Comparison of ENCODE assay signal across 8 cellular contexts in the genomic region with DNA sequence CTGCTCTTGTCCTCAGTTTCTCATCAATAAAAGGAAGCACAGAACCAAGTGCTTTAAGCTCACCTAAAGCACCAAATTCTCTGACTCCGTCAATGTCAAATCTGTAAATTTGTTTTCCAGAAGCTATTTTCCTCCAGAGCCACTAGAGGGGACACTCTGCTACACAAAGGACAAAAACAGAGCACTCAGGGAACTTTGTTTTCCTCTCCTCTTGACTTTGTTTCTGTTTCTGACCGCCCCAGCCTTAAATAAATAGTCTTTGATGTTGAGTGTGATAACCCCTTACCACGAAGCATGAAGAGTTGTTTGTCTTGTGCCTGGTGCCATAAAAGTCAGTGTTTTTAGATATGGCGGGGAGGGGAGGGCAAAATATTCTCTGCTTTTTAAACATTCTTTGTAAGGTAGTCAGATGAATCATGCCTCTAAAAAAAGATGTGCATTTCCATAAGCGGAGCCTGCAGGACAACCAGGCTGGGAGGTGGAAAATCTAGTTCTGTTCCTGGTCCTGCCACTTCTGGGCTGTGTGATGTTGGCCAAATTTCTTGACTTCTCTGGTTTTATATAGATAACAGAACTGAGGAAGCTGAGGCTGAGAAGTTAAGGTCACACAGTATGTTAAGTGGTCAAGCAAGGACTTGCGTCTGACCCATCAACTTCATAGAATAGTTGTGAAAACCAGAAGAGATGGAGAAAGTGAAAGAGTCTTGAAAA. TPM values are rescaled to one million over a fixed set of nuclear protein-coding genes. Genes with fewer than 3 reads are reported as not detected.
DNase-seq lines count a peak whose midpoint lies in the region; ATAC-seq, FAIRE-seq and TF ChIP-seq lines count a peak whose summit lies in the region.

No MANE protein-coding gene starts in this region.

- intact Hi-C loops in pancreas (cut with DNase I) = loop anchor here in 2 of 3 donors (2.0 to 10.0 kb wide), 3 partner anchors 54 to 94 kb away; no protein-coding TSS in a partner anchor

- no peak for DNase-seq in activated T-cell treated with anti-CD3 and anti-CD28 coated beads, Interleukin-2, amount 50 U/mL, for 24 hours
- no peak for DNase-seq in activated T-cell treated with anti-CD3 and anti-CD28 coated beads for 4 hours
- peak; percentile 77 for DNase-seq in HFF-Myc (ENCODE audit: extremely low read depth, low read depth)
- peak; percentile 39 for DNase-seq in NCI-H2081 treated with DMSO at 0.1 percent for 48 hours (lab: John Stamatoyannopoulos, UW)
- DNase-seq in WTC11 (ENCODE audit: low spot score) = no peak
- DNase-seq in pancreas = peak in 1 of 6 donors; percentile 9
- no peak for DNase-seq in activated CD8-positive, alpha-beta memory T cell treated with anti-CD3 and anti-CD28 coated beads for 24 hours

- 22 to 23% methylated on average over 6 of the region's 6 CpGs for WGBS in gastroesophageal sphincter (ENCODE audit: low coverage in 1 of 2), 2 donors
- WGBS in pancreas, 2 donors = 10 to 13% methylated on average over 6 of the region's 6 CpGs

- no peaks in the 10 kb centered on the region for H3K36me3 Mint-ChIP-seq in activated T-cell treated with anti-CD3 and anti-CD28 coated beads, Interleukin-2, amount 50 U/mL, for 24 hours (ENCODE audit: low read depth)
- peaks cover 10% of the 10 kb centered on the region; the same call in 1 of the 2 replicates for H3K36me3 Mint-ChIP-seq in WTC11

- no peaks in the 10 kb centered on the region for H3K36me3 ChIP-seq in gastroesophageal sphincter
- H3K36me3 ChIP-seq in pancreas = no peaks in the 10 kb centered on the region

- peaks cover 2 to 16% (median 9%) of the 10 kb centered on the region in 3 donors for H3K4me1 ChIP-seq in gastroesophageal sphincter
- H3K4me1 ChIP-seq in pancreas = peaks cover 4 to 6% (median 4%) of the 10 kb centered on the region in 3 donors

- POLR2A ChIA-PET in WTC11 (lab: Charles Lee) = no interaction called here

- H3K9me3 ChIP-seq in gastroesophageal sphincter = no peaks in the 10 kb centered on the region
- no peaks in the 10 kb centered on the region for H3K9me3 ChIP-seq in pancreas

- peak overlapping the region; percentile 8 to 69 (median 54) for H3K27ac ChIP-seq in gastroesophageal sphincter
- peak overlapping the region in 1 of 4 donors; percentile 32 for H3K27ac ChIP-seq in pancreas

- no peak for TF ChIP-seq EP300 in gastroesophageal sphincter (IDR thresholded peaks at IDR 0.05)

- H3K4me3 ChIP-seq in HFF-Myc (replicated peaks; ENCODE audit: low read depth, low read length) (no peak overlapping the region), gastroesophageal sphincter (peak overlapping the region; percentile 23 to 27), pancreas (no peak overlapping the region)

- ATAC-seq in WTC11 = peak; percentile 86
- ATAC-seq in gastroesophageal sphincter = peak; percentile 71
- ATAC-seq in pancreas = peak; percentile 84 to 97 (median 94)

- CTCF ChIA-PET in WTC11 (lab: Charles Lee) = interaction anchor here (0.6 to 4.8 kb wide), 44 partner anchors 9 to 577 kb away, joined by 3 to 87 read pairs (median 5); a partner anchor contains a TSS

- FAIRE-seq in pancreas (lab: Jason Lieb, UNC) = peak; percentile 41

- H3K9me3 Mint-ChIP-seq in activated T-cell treated with anti-CD3 and anti-CD28 coated beads, Interleukin-2, amount 50 U/mL, for 24 hours = no peaks in the 10 kb centered on the region
- H3K9me3 Mint-ChIP-seq in WTC11 = peaks cover 16% of the 10 kb centered on the region

- peak overlapping the region; percentile 45 for H3K27ac Mint-ChIP-seq in activated T-cell treated with anti-CD3 and anti-CD28 coated beads, Interleukin-2, amount 50 U/mL, for 24 hours
- H3K27ac Mint-ChIP-seq in WTC11 = peak overlapping the region; percentile 26; the same call in 1 of the 2 replicates

- TF ChIP-seq CTCF in HFF-Myc (IDR thresholded peaks at IDR 0.05; ENCODE audit: low read depth, low read length, missing control alignments) = peak; percentile 73
- TF ChIP-seq CTCF in WTC11 (IDR thresholded peaks at IDR 0.05) = 0 out of 2 replicates have a peak, but pooled peaks have one; percentile 15
- TF ChIP-seq CTCF in gastroesophageal sphincter (IDR thresholded peaks at IDR 0.05) = peak; percentile 77 to 94 (median 85)
- TF ChIP-seq CTCF in pancreas (IDR thresholded peaks at IDR 0.05) = peak; percentile 33 to 72 (median 48)

- no peaks in the 10 kb centered on the region for H3K27me3 Mint-ChIP-seq in activated T-cell treated with anti-CD3 and anti-CD28 coated beads, Interleukin-2, amount 50 U/mL, for 24 hours
- H3K27me3 Mint-ChIP-seq in WTC11 (ENCODE audit: low read depth) = no peaks in the 10 kb centered on the region

- H3K27me3 ChIP-seq in gastroesophageal sphincter (no peaks in the 10 kb centered on the region), pancreas (no peaks in the 10 kb centered on the region)

- peaks cover 12% of the 10 kb centered on the region for H3K4me1 Mint-ChIP-seq in activated T-cell treated with anti-CD3 and anti-CD28 coated beads, Interleukin-2, amount 50 U/mL, for 24 hours (ENCODE audit: low read depth)
- peaks cover 13% of the 10 kb centered on the region for H3K4me1 Mint-ChIP-seq in WTC11

- TF ChIP-seq POLR2A in gastroesophageal sphincter (IDR thresholded peaks at IDR 0.05) = no peak

- no peak overlapping the region for H3K4me3 Mint-ChIP-seq in activated T-cell treated with anti-CD3 and anti-CD28 coated beads, Interleukin-2, amount 50 U/mL, for 24 hours
- H3K4me3 Mint-ChIP-seq in WTC11 = no peak overlapping the region; the same call in 1 of the 2 replicates

TF ChIP-seq in WTC11, 78 proteins besides CTCF, POLR2A, EP300 and RAD21:
- no peak for TF ChIP-seq GRHL2 (CRISPR knock-in tag; IDR thresholded peaks at IDR 0.05; ENCODE audit: insufficient replicate concordance, severe bottlenecking)
- peak; percentile 39 for TF ChIP-seq GABPB1 (CRISPR knock-in tag; IDR thresholded peaks at IDR 0.05)
TF ChIP-seq in WTC11: peak in this region for 1.

RNA-seq across cellular contexts. Expression of a gene that starts 7.3 kb away (rescaled TPM):
- total RNA-seq in WTC11 (2021) (10.5 to 12.3 TPM (median 11.6 TPM) in 3 replicates), gastroesophageal sphincter (100 to 1,000 TPM; 183 to 225 (median 203) TPM), pancreas (10 to 100 TPM; 29.4 to 46.8 (median 31.7) TPM)
- 10 to 100 TPM in 1 of 2 donors, 1 to 10 TPM in 1; 5.7 to 11.2 TPM for polyA plus RNA-seq in pancreas

Comparison
In these comparisons a context has a peak if more than half of its experiments do, and no peak if none do; other contexts are left out.
1. DNase-seq: peak in HFF-Myc (single experiment) and NCI-H2081 treated with DMSO at 0.1 percent for 48 hours (single experiment); none in activated T-cell treated with anti-CD3 and anti-CD28 coated beads, Interleukin-2, amount 50 U/mL, for 24 hours (single experiment), activated T-cell treated with anti-CD3 and anti-CD28 coated beads for 4 hours (single experiment), WTC11 (single experiment) and activated CD8-positive, alpha-beta memory T cell treated with anti-CD3 and anti-CD28 coated beads for 24 hours (single experiment).
2. H3K4me3 ChIP-seq: peak in gastroesophageal sphincter (2 of 2); none in HFF-Myc (single experiment) and pancreas (0 of 4).
3. CTCF ChIP-seq: peak in every context shown above with its lines; median percentile 85 in gastroesophageal sphincter; 73 in HFF-Myc; 48 in pancreas; 15 in WTC11.
4. Peak in every context shown above with its lines, with median percentiles within 50 percentile points of each other: ATAC-seq.